Comparison of ENCODE assay signal across 17 cellular contexts in genomic region chr6:154297711-154298110, GRCh38. TPM values are rescaled to one million over a fixed set of nuclear protein-coding genes. Genes with fewer than 3 reads are reported as not detected.
DNase-seq lines count a peak whose midpoint lies in the region; ATAC-seq, FAIRE-seq and TF ChIP-seq lines count a peak whose summit lies in the region.
"Had no signal": no experiment of that assay in that cellular context is flagged by ENCODE, and none has a peak within 500 bp of the region (broad histone marks: within the 10 kb centered on the region; RNA-seq: fewer than 3 reads in every experiment).

No MANE protein-coding gene starts in this region.

- H3K36me3 ChIP-seq in mesodermal cell (ENCODE audit: control insufficient read depth, insufficient read depth, low read length) (no peaks in the 10 kb centered on the region), ascending aorta (no peaks in the 10 kb centered on the region)

- POLR2A ChIA-PET in GM10248 (lab: Yijun Ruan, JAX): no interaction called here

- no peak for ATAC-seq in HG03442 (IDR thresholded peaks at IDR 0.05; ENCODE audit: unreplicated experiment)
- ATAC-seq: psoas muscle, T-cell had no signal

- TF ChIP-seq CTCF in fibroblast of villous mesenchyme (IDR thresholded peaks at IDR 0.05; ENCODE audit: insufficient read depth, low read depth, low read length) (no peak), GM10248 (IDR thresholded peaks at IDR 0.05; ENCODE audit: control extremely low read depth, extremely low read depth, low read depth, missing control alignments) (no peak), ascending aorta (IDR thresholded peaks at IDR 0.05) (no peak)

- H3K4me3 ChIP-seq in fibroblast of villous mesenchyme (ENCODE audit: low read depth, low read length): no peak overlapping the region
- H3K4me3 ChIP-seq in mesodermal cell (ENCODE audit: extremely low read depth, insufficient read depth, low read length, poor library complexity, severe bottlenecking): no peak overlapping the region
- no peak overlapping the region for H3K4me3 ChIP-seq in ascending aorta
- H3K4me3 ChIP-seq: psoas muscle had no signal

- CTCF ChIA-PET in GM10248 (lab: Yijun Ruan, JAX): interaction anchor here (1.2 to 2.2 kb wide), 3 partner anchors 20 to 49 kb away, joined by 3 to 7 read pairs (median 3); no protein-coding TSS in a partner anchor

- no peaks in the 10 kb centered on the region for H3K27me3 ChIP-seq in ascending aorta

- intact Hi-C loops in ascending aorta (cut with DNase I): no loop called here

- peak; percentile 51 for FAIRE-seq in A204.1 (lab: Jason Lieb, UNC)
- FAIRE-seq: keratinocyte had no signal

- 86 to 90% methylated on average over 2 to 3 of the region's 3 CpGs for WGBS in mesodermal cell (ENCODE audit: insufficient coverage in 2 of 2), 2 experiments

- H3K4me1 ChIP-seq in mesodermal cell (ENCODE audit: control insufficient read depth, insufficient read depth, low read length, poor library complexity, severe bottlenecking): peaks cover 16% of the 10 kb centered on the region
- H3K4me1 ChIP-seq in ascending aorta: peaks cover 0 to 8% of the 10 kb centered on the region in 2 donors
- H3K4me1 ChIP-seq: psoas muscle had no signal

- H3K27ac ChIP-seq in mesodermal cell (ENCODE audit: low read depth, low read length, severe bottlenecking): peak overlapping the region; percentile 29
- H3K27ac ChIP-seq in ascending aorta: no peak overlapping the region
- H3K27ac ChIP-seq: psoas muscle had no signal

- H3K9me3 ChIP-seq in mesodermal cell (ENCODE audit: control insufficient read depth, low read length) (no peaks in the 10 kb centered on the region), ascending aorta (no peaks in the 10 kb centered on the region)
- H3K9me3 ChIP-seq: psoas muscle had no signal

- peak; percentile 17 for DNase-seq in LHCN-M2 (ENCODE audit: low read depth)
- DNase-seq in fibroblast of villous mesenchyme (ENCODE audit: low read depth): peak; percentile 64
- no peak for DNase-seq in GM10248 (ENCODE audit: extremely low spot score)
- DNase-seq in ecto neural progenitor cell (ENCODE audit: low spot score): no peak
- no peak for DNase-seq in ascending aorta (ENCODE audit: low spot score in 2 of 2)
- DNase-seq: activated B cell treated with CpG ODN at 0.5 μM for 24 hours; activated naive CD4-positive, alpha-beta T cell treated with anti-CD3 and anti-CD28 coated beads, Interleukin-2, amount 50 U/mL, for 16 hours; endodermal cell; naive B cell; NCI-H1930; NCI-H510A; psoas muscle; T-cell had no signal

RNA-seq across cellular contexts. Expression of gene IPCEF1, which starts 58.9 kb away (rescaled TPM):
- total RNA-seq in LHCN-M2 (2014; rRNA removed): not detected in 2 replicates
- not detected for polyA plus RNA-seq in LHCN-M2 (2012)
- total RNA-seq in fibroblast of villous mesenchyme: 0.32 and 0.86 TPM in 2 replicates
- 0.07 TPM for polyA plus RNA-seq in mesodermal cell (2013, experiment 1 of 2)
- 0.05 TPM for polyA plus RNA-seq in mesodermal cell (2013, experiment 2 of 2)
- total RNA-seq in ascending aorta: not detected

Comparison
In these comparisons a context has a peak if more than half of its experiments do, and no peak if none do; other contexts are left out.
1. DNase-seq: peak in LHCN-M2 (single experiment) and fibroblast of villous mesenchyme (single experiment); none in GM10248 (single experiment), ecto neural progenitor cell (single experiment) and ascending aorta (0 of 2).